ENCODE assay signal across 1 cellular context in genomic region chr6:106787327-106788196, GRCh38.
TF ChIP-seq lines count a peak whose summit lies in the region.

No MANE protein-coding gene starts in this region.

TF ChIP-seq in HepG2, 621 proteins besides CTCF, POLR2A, EP300 and RAD21 (continued from another document and continues in another):
- TF ChIP-seq USF2 (IDR thresholded peaks at IDR 0.05; ENCODE audit: low read depth, low read length), result no peak
- TF ChIP-seq USF2 (CRISPR knock-in tag; IDR thresholded peaks at IDR 0.05; ENCODE audit: borderline replicate concordance), result no peak
- TF ChIP-seq, protein P1, sequence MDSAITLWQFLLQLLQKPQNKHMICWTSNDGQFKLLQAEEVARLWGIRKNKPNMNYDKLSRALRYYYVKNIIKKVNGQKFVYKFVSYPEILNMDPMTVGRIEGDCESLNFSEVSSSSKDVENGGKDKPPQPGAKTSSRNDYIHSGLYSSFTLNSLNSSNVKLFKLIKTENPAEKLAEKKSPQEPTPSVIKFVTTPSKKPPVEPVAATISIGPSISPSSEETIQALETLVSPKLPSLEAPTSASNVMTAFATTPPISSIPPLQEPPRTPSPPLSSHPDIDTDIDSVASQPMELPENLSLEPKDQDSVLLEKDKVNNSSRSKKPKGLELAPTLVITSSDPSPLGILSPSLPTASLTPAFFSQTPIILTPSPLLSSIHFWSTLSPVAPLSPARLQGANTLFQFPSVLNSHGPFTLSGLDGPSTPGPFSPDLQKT (CRISPR knock-in tag; IDR thresholded peaks at IDR 0.05; ENCODE audit: borderline replicate concordance), result no peak
- no peak for TF ChIP-seq ZNF224 (CRISPR knock-in tag; IDR thresholded peaks at IDR 0.05)
- no peak for TF ChIP-seq EED (CRISPR knock-in tag; IDR thresholded peaks at IDR 0.05)
- TF ChIP-seq ZBTB20 (CRISPR knock-in tag; IDR thresholded peaks at IDR 0.05; ENCODE audit: borderline replicate concordance, low read depth), result peak; percentile 66; the same call in 1 of the 2 replicates
- no peak for TF ChIP-seq MEIS1 (CRISPR knock-in tag; IDR thresholded peaks at IDR 0.05; ENCODE audit: borderline replicate concordance)
- no peak for TF ChIP-seq TERF1 (CRISPR knock-in tag; IDR thresholded peaks at IDR 0.05)
- no peak for TF ChIP-seq ZNF737 (CRISPR knock-in tag; IDR thresholded peaks at IDR 0.05; ENCODE audit: borderline replicate concordance)
- TF ChIP-seq AGO2 (optimal IDR thresholded peaks at IDR 0.05; ENCODE audit: low read depth, low read length), result no peak
- 0 out of 2 replicates have a peak, but pooled peaks have one; percentile 18 for TF ChIP-seq ONECUT2 (CRISPR knock-in tag; IDR thresholded peaks at IDR 0.05)
- no peak for TF ChIP-seq HNRNPL (IDR thresholded peaks at IDR 0.05; ENCODE audit: low read depth, low read length)
- no peak for TF ChIP-seq MXI1 (IDR thresholded peaks at IDR 0.05; ENCODE audit: borderline replicate concordance, low read depth, low read length)
- no peak for TF ChIP-seq TEAD2 (CRISPR knock-in tag; IDR thresholded peaks at IDR 0.05)
- TF ChIP-seq ZNF574 (CRISPR knock-in tag; IDR thresholded peaks at IDR 0.05), result no peak
- no peak for TF ChIP-seq ZNF24 (IDR thresholded peaks at IDR 0.05)
- TF ChIP-seq ZNF776 (CRISPR knock-in tag; IDR thresholded peaks at IDR 0.05), result no peak
- TF ChIP-seq HNF4G (IDR thresholded peaks at IDR 0.05; ENCODE audit: borderline replicate concordance, low read depth, low read length), result no peak
- TF ChIP-seq HNF4G (CRISPR knock-in tag; IDR thresholded peaks at IDR 0.05; ENCODE audit: borderline replicate concordance, low read depth), result 0 out of 2 replicates have a peak, but pooled peaks have one; percentile 24
- no peak for TF ChIP-seq NKX3-1 (CRISPR knock-in tag; IDR thresholded peaks at IDR 0.05)
- TF ChIP-seq TBP (CRISPR knock-in tag; IDR thresholded peaks at IDR 0.05), result no peak
- no peak for TF ChIP-seq REST (IDR thresholded peaks at IDR 0.05; ENCODE audit: borderline replicate concordance in 1 of 2, low read depth in 1 of 2, low read length in 2 of 2)
- TF ChIP-seq ZNF274 (CRISPR knock-in tag; IDR thresholded peaks at IDR 0.05), result no peak
- TF ChIP-seq ZNF577 (CRISPR knock-in tag; IDR thresholded peaks at IDR 0.05; ENCODE audit: borderline replicate concordance, low read depth), result no peak
- no peak for TF ChIP-seq TOPORS (CRISPR knock-in tag; IDR thresholded peaks at IDR 0.05)
- no peak for TF ChIP-seq SIX1 (CRISPR knock-in tag; IDR thresholded peaks at IDR 0.05; ENCODE audit: borderline replicate concordance)
- no peak for TF ChIP-seq U2AF2 (IDR thresholded peaks at IDR 0.05; ENCODE audit: low read depth, low read length)
- no peak for TF ChIP-seq MLLT10 (CRISPR knock-in tag; IDR thresholded peaks at IDR 0.05)
- TF ChIP-seq ZNF367 (CRISPR knock-in tag; IDR thresholded peaks at IDR 0.05; ENCODE audit: borderline replicate concordance), result no peak
- TF ChIP-seq ZNF331 (CRISPR knock-in tag; IDR thresholded peaks at IDR 0.05), result peak; percentile 49; the same call in 1 of the 2 replicates
- TF ChIP-seq TMF1 (CRISPR knock-in tag; IDR thresholded peaks at IDR 0.05; ENCODE audit: low read depth), result no peak
- TF ChIP-seq ARID3A (IDR thresholded peaks at IDR 0.05; ENCODE audit: low read depth, low read length), result peak; percentile 78
- no peak for TF ChIP-seq CENPT (CRISPR knock-in tag; IDR thresholded peaks at IDR 0.05; ENCODE audit: low read depth)
- TF ChIP-seq ZNF280D (CRISPR knock-in tag; IDR thresholded peaks at IDR 0.05), result 0 out of 2 replicates have a peak, but pooled peaks have one; percentile 50
- TF ChIP-seq, protein P2, sequence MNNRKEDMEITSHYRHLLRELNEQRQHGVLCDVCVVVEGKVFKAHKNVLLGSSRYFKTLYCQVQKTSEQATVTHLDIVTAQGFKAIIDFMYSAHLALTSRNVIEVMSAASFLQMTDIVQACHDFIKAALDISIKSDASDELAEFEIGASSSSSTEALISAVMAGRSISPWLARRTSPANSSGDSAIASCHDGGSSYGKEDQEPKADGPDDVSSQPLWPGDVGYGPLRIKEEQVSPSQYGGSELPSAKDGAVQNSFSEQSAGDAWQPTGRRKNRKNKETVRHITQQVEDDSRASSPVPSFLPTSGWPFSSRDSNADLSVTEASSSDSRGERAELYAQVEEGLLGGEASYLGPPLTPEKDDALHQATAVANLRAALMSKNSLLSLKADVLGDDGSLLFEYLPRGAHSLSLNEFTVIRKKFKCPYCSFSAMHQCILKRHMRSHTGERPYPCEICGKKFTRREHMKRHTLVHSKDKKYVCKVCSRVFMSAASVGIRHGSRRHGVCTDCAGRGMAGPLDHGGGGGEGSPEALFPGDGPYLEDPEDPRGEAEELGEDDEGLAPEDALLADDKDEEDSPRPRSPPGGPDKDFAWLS (CRISPR knock-in tag; IDR thresholded peaks at IDR 0.05; ENCODE audit: borderline replicate concordance), result no peak
- TF ChIP-seq GATA4 (IDR thresholded peaks at IDR 0.05; ENCODE audit: borderline replicate concordance, low read depth), result no peak
- no peak for TF ChIP-seq SRY (CRISPR knock-in tag; IDR thresholded peaks at IDR 0.05)
- no peak for TF ChIP-seq PAX8 (CRISPR knock-in tag; IDR thresholded peaks at IDR 0.05; ENCODE audit: borderline replicate concordance)
- TF ChIP-seq ETV6 (CRISPR knock-in tag; conservative IDR thresholded peaks at IDR 0.05), result no peak
- no peak for TF ChIP-seq ZNF780A (CRISPR knock-in tag; IDR thresholded peaks at IDR 0.05)
- no peak for TF ChIP-seq TOE1 (CRISPR knock-in tag; IDR thresholded peaks at IDR 0.05)
- TF ChIP-seq RBAK (CRISPR knock-in tag; IDR thresholded peaks at IDR 0.05), result no peak
- TF ChIP-seq FOXC1 (CRISPR knock-in tag; IDR thresholded peaks at IDR 0.05; ENCODE audit: borderline replicate concordance), result no peak
- TF ChIP-seq, protein P3, sequence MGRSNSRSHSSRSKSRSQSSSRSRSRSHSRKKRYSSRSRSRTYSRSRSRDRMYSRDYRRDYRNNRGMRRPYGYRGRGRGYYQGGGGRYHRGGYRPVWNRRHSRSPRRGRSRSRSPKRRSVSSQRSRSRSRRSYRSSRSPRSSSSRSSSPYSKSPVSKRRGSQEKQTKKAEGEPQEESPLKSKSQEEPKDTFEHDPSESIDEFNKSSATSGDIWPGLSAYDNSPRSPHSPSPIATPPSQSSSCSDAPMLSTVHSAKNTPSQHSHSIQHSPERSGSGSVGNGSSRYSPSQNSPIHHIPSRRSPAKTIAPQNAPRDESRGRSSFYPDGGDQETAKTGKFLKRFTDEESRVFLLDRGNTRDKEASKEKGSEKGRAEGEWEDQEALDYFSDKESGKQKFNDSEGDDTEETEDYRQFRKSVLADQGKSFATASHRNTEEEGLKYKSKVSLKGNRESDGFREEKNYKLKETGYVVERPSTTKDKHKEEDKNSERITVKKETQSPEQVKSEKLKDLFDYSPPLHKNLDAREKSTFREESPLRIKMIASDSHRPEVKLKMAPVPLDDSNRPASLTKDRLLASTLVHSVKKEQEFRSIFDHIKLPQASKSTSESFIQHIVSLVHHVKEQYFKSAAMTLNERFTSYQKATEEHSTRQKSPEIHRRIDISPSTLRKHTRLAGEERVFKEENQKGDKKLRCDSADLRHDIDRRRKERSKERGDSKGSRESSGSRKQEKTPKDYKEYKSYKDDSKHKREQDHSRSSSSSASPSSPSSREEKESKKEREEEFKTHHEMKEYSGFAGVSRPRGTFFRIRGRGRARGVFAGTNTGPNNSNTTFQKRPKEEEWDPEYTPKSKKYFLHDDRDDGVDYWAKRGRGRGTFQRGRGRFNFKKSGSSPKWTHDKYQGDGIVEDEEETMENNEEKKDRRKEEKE (IDR thresholded peaks at IDR 0.05), result no peak
